ENCODE assay signal across 10 cellular contexts in the genomic region with DNA sequence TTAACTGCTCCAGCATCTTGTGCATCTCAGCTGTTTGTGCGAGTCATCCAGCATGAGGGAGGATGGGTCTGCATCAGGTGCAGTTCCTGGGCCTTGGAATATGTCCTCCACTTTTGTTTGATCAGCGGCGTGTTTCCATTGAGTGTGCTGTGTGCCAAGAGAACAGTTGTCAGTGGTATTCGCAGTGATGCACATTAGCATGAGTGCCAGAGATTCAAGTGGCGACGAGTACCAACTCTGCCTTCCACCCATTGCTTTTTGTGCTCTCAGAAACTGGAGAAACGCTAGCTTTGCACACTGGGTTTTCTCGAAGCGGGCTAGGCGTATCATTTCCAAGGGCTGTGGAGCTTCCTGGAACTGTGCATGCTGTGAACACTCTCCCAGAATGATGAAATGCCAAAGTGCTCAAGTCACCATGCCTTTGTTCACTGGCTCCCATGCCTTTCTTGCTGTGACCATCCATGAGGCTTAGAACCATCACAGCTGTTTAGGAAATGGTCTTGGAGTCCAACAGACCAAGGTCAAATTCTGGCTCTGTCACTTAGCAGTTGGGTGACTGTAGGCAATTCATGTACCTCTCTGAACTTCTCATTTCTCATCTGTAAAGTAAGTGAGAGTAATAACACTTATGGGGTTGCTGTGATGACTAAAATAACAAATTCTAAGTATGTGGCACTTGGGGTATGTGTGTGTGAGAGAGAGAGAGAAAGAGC. TPM values are rescaled to one million over a fixed set of nuclear protein-coding genes. Genes with fewer than 3 reads are reported as not detected.
DNase-seq lines count a peak whose midpoint lies in the region; ATAC-seq and TF ChIP-seq lines count a peak whose summit lies in the region.
"Had no signal": no experiment of that assay in that cellular context is flagged by ENCODE, and none has a peak within 500 bp of the region (broad histone marks: within the 10 kb centered on the region; RNA-seq: fewer than 3 reads in every experiment).

No MANE protein-coding gene starts in this region.

- ATAC-seq in HG03039 (IDR thresholded peaks at IDR 0.05; ENCODE audit: unreplicated experiment) (peak; percentile 67), GM19035 (IDR thresholded peaks at IDR 0.05; ENCODE audit: unreplicated experiment) (no peak)

- H3K27me3 ChIP-seq in brain microvascular endothelial cell (replicated peaks) (no peaks in the 10 kb centered on the region), skeletal muscle satellite cell (ENCODE audit: control insufficient read depth, insufficient read depth, low read length) (no peaks in the 10 kb centered on the region), hepatocyte (no peaks in the 10 kb centered on the region)

- H3K79me2 ChIP-seq in hepatocyte: peaks cover 99% of the 10 kb centered on the region

- TF ChIP-seq CTCF in brain microvascular endothelial cell (IDR thresholded peaks at IDR 0.05; ENCODE audit: low read depth, low read length, missing control alignments) (no peak), hepatocyte (IDR thresholded peaks at IDR 0.05; ENCODE audit: poor library complexity) (no peak)

- H3K4me1 ChIP-seq in skeletal muscle satellite cell (ENCODE audit: control insufficient read depth, insufficient read depth, low read length) (peaks cover 32% of the 10 kb centered on the region), hepatocyte (ENCODE audit: insufficient read depth) (peaks cover 12% of the 10 kb centered on the region)

- no peaks in the 10 kb centered on the region for H3K9me3 ChIP-seq in skeletal muscle satellite cell (replicated peaks; ENCODE audit: low read length)
- H3K9me3 ChIP-seq in hepatocyte (ENCODE audit: low read depth): no peaks in the 10 kb centered on the region

- H4K20me1 ChIP-seq in hepatocyte (ENCODE audit: insufficient read depth, poor library complexity, severe bottlenecking): peaks cover 30% of the 10 kb centered on the region

- 94% methylated on average over 10 of the region's 10 CpGs for WGBS in hepatocyte (ENCODE audit: low lambda C conversion rate, missing lambda C conversion rate)

- H3K36me3 ChIP-seq in brain microvascular endothelial cell (replicated peaks): no peaks in the 10 kb centered on the region
- no peaks in the 10 kb centered on the region for H3K36me3 ChIP-seq in skeletal muscle satellite cell (ENCODE audit: insufficient read depth, low read length)
- no peaks in the 10 kb centered on the region for H3K36me3 ChIP-seq in hepatocyte (replicated peaks; ENCODE audit: insufficient read depth, low read depth)

- H3K27ac ChIP-seq in brain microvascular endothelial cell (peak overlapping the region; percentile 17), hepatocyte (no peak overlapping the region)
- H3K27ac ChIP-seq: KMS-11 had no signal

- H3K4me3 ChIP-seq in brain microvascular endothelial cell (ENCODE audit: low read depth, low read length): no peak overlapping the region
- H3K4me3 ChIP-seq in skeletal muscle satellite cell (ENCODE audit: low read length): peak overlapping the region; percentile 20
- H3K4me3 ChIP-seq in hepatocyte: no peak overlapping the region

- H3K9me2 ChIP-seq in hepatocyte (replicated peaks; ENCODE audit: insufficient read depth): no peaks in the 10 kb centered on the region

- peak overlapping the region; percentile 66 for H3K4me2 ChIP-seq in skeletal muscle satellite cell (ENCODE audit: low read length)
- H3K4me2 ChIP-seq in hepatocyte: no peak overlapping the region
- H3K4me2 ChIP-seq: KMS-11 had no signal

- H2AFZ ChIP-seq in hepatocyte: no peak overlapping the region

- DNase-seq in DMS153 (lab: John Stamatoyannopoulos, UW): peak; percentile 64
- no peak for DNase-seq in DMS153 treated with DMSO at 0.1 percent for 48 hours (lab: John Stamatoyannopoulos, UW; ENCODE audit: unreplicated experiment)
- peak; percentile 69 for DNase-seq in brain microvascular endothelial cell
- DNase-seq in hepatocyte (ENCODE audit: low spot score): no peak
- no peak for DNase-seq in activated naive CD4-positive, alpha-beta T cell treated with anti-CD3 and anti-CD28 coated beads, Interleukin-2, amount 50 U/mL, for 16 hours
- DNase-seq: mammary epithelial cell had no signal

- H3K9ac ChIP-seq in skeletal muscle satellite cell (ENCODE audit: low read depth, low read length): peak overlapping the region; percentile 3
- H3K9ac ChIP-seq: KMS-11 had no signal

- in situ Hi-C loops in brain microvascular endothelial cell (cut with HindIII; ENCODE audit: low pct_ligation_motif_present, low sequenced_read_pairs): no loop called here

RNA-seq across cellular contexts. Expression of gene LRCH1, which starts 18.4 kb away (rescaled TPM):
- 5.9 and 6.8 TPM in 2 replicates for total RNA-seq in skeletal muscle satellite cell (2012; rRNA removed)
- 14.1 and 16.3 TPM in 2 replicates for total RNA-seq in hepatocyte
- 5.0 and 5.7 TPM in 2 replicates for polyA plus RNA-seq in hepatocyte

Comparison
In these comparisons a context has a peak if more than half of its experiments do, and no peak if none do; other contexts are left out.
1. DNase-seq: peak in DMS153 (single experiment) and brain microvascular endothelial cell (single experiment); none in DMS153 treated with DMSO at 0.1 percent for 48 hours (single experiment), hepatocyte (single experiment) and activated naive CD4-positive, alpha-beta T cell treated with anti-CD3 and anti-CD28 coated beads, Interleukin-2, amount 50 U/mL, for 16 hours (single experiment).